ENCODE assay signal across 1 cellular context in genomic region chr13:99982741-99983400, GRCh38.
A peak's percentile ranks its signal among the peaks of the same experiment; 100 is the strongest.
TF ChIP-seq lines count a peak whose summit lies in the region.

No MANE protein-coding gene starts in this region.

TF ChIP-seq in H1, 55 proteins besides CTCF, POLR2A, EP300 and RAD21:
- TF ChIP-seq TAF7 (optimal IDR thresholded peaks at IDR 0.05; ENCODE audit: borderline replicate concordance, low read depth, low read length) (peak; percentile 48), SIN3A (conservative IDR thresholded peaks at IDR 0.05 in 1 of 2, IDR thresholded peaks at IDR 0.05 in 1 of 2; ENCODE audit: low read depth in 1 of 2, low read length in 2 of 2) (peak in 1 of 2 experiments; percentile 51; a peak in 1 of 4 replicates), SAP30 (IDR thresholded peaks at IDR 0.05; ENCODE audit: insufficient read depth, insufficient replicate concordance, low read length) (peak; percentile 68), MAX (IDR thresholded peaks at IDR 0.05) (0 out of 2 replicates have a peak, but pooled peaks have one; percentile 25), ASH2L (IDR thresholded peaks at IDR 0.05; ENCODE audit: low read length) (peak; percentile 30), GTF2F1 (IDR thresholded peaks at IDR 0.05; ENCODE audit: borderline replicate concordance, low read depth, low read length) (no peak), TAF1 (IDR thresholded peaks at IDR 0.05; ENCODE audit: low read depth, low read length) (0 out of 2 replicates have a peak, but pooled peaks have one; percentile 4), CHD1 (IDR thresholded peaks at IDR 0.05; ENCODE audit: low read depth, low read length) (no peak), TBP (IDR thresholded peaks at IDR 0.05; ENCODE audit: low read depth, low read length) (0 out of 2 replicates have a peak, but pooled peaks have one; percentile 11)
